1 cellular context compared by ENCODE assay signal in the genomic region with DNA sequence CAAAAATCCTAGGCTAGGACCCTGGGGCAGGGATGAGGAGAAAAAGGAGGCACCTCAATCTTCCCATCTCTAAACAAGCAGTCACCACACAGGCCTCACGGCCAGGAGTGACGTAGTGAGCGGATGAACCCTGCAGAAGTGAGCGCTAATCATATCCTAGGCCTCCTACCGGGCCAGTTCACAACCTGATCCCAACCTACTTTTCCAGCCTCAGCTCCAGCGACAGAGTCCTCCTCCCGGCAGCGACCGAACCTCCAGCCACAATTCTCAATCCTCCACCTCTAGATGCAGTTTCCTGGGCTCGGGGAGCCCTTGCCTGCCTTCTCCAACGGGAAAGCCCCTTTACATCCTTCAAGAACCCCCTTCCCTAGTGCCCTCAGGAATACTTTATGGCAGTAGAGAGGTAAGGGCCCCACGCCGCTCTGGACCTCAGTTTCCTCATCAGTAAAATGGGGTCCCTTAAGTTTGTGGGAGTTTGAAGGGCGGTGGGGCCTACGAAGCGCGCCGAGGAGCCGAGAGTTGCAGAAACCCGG.
TF ChIP-seq lines count a peak whose summit lies in the region.

No MANE protein-coding gene starts in this region.

TF ChIP-seq in HepG2, 621 proteins besides CTCF, POLR2A, EP300 and RAD21 (continued from another document and continues in another):
- TF ChIP-seq, protein P1, sequence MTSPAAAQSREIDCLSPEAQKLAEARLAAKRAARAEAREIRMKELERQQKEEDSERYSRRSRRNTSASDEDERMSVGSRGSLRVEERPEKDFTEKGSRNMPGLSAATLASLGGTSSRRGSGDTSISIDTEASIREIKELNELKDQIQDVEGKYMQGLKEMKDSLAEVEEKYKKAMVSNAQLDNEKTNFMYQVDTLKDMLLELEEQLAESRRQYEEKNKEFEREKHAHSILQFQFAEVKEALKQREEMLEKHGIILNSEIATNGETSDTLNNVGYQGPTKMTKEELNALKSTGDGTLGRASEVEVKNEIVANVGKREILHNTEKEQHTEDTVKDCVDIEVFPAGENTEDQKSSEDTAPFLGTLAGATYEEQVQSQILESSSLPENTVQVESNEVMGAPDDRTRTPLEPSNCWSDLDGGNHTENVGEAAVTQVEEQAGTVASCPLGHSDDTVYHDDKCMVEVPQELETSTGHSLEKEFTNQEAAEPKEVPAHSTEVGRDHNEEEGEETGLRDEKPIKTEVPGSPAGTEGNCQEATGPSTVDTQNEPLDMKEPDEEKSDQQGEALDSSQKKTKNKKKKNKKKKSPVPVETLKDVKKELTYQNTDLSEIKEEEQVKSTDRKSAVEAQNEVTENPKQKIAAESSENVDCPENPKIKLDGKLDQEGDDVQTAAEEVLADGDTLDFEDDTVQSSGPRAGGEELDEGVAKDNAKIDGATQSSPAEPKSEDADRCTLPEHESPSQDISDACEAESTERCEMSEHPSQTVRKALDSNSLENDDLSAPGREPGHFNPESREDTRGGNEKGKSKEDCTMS (CRISPR knock-in tag; conservative IDR thresholded peaks at IDR 0.05): no peak
- TF ChIP-seq ZNF234 (CRISPR knock-in tag; conservative IDR thresholded peaks at IDR 0.05) (no peak), ZNF296 (CRISPR knock-in tag; conservative IDR thresholded peaks at IDR 0.05) (no peak; the same call in 1 of the 2 replicates), RFX3 (CRISPR knock-in tag; IDR thresholded peaks at IDR 0.05) (no peak), CCDC6 (CRISPR knock-in tag; IDR thresholded peaks at IDR 0.05) (no peak), SMAD9 (CRISPR knock-in tag; IDR thresholded peaks at IDR 0.05) (no peak), ZSCAN30 (CRISPR knock-in tag; IDR thresholded peaks at IDR 0.05) (no peak), NR2C2 (CRISPR knock-in tag; IDR thresholded peaks at IDR 0.05; ENCODE audit: borderline replicate concordance) (no peak), ZNF629 (CRISPR knock-in tag; conservative IDR thresholded peaks at IDR 0.05) (peak; percentile 90), HNRNPH1 (optimal IDR thresholded peaks at IDR 0.05; ENCODE audit: low read depth, low read length) (no peak), KAT2B (IDR thresholded peaks at IDR 0.05; ENCODE audit: borderline replicate concordance, low read depth, low read length) (no peak), ZNF501 (CRISPR knock-in tag; IDR thresholded peaks at IDR 0.05) (peak; percentile 56), ZNF777 (CRISPR knock-in tag; IDR thresholded peaks at IDR 0.05) (no peak), ZBTB20 (CRISPR knock-in tag; IDR thresholded peaks at IDR 0.05; ENCODE audit: borderline replicate concordance, low read depth) (no peak), ZNF530 (CRISPR knock-in tag; IDR thresholded peaks at IDR 0.05; ENCODE audit: low read depth) (no peak), ZNF432 (CRISPR knock-in tag; IDR thresholded peaks at IDR 0.05; ENCODE audit: borderline replicate concordance) (peak; percentile 43; the same call in 1 of the 2 replicates), ZC3H4 (CRISPR knock-in tag; IDR thresholded peaks at IDR 0.05; ENCODE audit: borderline replicate concordance) (no peak), HNRNPL (IDR thresholded peaks at IDR 0.05; ENCODE audit: low read depth, low read length) (no peak), HOXD1 (CRISPR knock-in tag; IDR thresholded peaks at IDR 0.05) (no peak), ZBTB3 (CRISPR knock-in tag; IDR thresholded peaks at IDR 0.05; ENCODE audit: borderline replicate concordance, low read depth) (no peak), KAT8 (CRISPR knock-in tag; IDR thresholded peaks at IDR 0.05) (0 out of 2 replicates have a peak, but pooled peaks have one; percentile 18), BRCA1 (CRISPR knock-in tag; IDR thresholded peaks at IDR 0.05) (no peak), ZNF761 (CRISPR knock-in tag; conservative IDR thresholded peaks at IDR 0.05) (no peak), NR2F1 (CRISPR knock-in tag; IDR thresholded peaks at IDR 0.05) (no peak)
- TF ChIP-seq, protein P2, sequence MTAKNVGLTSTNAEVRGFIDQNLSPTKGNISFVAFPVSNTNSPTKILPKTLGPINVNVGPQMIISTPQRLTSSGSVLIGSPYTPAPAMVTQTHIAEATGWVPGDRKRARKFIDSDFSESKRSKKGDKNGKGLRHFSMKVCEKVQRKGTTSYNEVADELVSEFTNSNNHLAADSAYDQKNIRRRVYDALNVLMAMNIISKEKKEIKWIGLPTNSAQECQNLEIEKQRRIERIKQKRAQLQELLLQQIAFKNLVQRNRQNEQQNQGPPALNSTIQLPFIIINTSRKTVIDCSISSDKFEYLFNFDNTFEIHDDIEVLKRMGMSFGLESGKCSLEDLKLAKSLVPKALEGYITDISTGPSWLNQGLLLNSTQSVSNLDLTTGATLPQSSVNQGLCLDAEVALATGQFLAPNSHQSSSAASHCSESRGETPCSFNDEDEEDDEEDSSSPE (CRISPR knock-in tag; IDR thresholded peaks at IDR 0.05): no peak
- TF ChIP-seq, protein P3, sequence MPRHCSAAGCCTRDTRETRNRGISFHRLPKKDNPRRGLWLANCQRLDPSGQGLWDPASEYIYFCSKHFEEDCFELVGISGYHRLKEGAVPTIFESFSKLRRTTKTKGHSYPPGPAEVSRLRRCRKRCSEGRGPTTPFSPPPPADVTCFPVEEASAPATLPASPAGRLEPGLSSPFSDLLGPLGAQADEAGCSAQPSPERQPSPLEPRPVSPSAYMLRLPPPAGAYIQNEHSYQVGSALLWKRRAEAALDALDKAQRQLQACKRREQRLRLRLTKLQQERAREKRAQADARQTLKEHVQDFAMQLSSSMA (CRISPR knock-in tag; IDR thresholded peaks at IDR 0.05): no peak
- TF ChIP-seq, protein P4, sequence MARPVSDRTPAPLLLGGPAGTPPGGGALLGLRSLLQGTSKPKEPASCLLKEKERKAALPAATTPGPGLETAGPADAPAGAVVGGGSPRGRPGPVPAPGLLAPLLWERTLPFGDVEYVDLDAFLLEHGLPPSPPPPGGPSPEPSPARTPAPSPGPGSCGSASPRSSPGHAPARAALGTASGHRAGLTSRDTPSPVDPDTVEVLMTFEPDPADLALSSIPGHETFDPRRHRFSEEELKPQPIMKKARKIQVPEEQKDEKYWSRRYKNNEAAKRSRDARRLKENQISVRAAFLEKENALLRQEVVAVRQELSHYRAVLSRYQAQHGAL (CRISPR knock-in tag; IDR thresholded peaks at IDR 0.05; ENCODE audit: not compliant biosample characterization): peak; percentile 36
- TF ChIP-seq, protein P5, sequence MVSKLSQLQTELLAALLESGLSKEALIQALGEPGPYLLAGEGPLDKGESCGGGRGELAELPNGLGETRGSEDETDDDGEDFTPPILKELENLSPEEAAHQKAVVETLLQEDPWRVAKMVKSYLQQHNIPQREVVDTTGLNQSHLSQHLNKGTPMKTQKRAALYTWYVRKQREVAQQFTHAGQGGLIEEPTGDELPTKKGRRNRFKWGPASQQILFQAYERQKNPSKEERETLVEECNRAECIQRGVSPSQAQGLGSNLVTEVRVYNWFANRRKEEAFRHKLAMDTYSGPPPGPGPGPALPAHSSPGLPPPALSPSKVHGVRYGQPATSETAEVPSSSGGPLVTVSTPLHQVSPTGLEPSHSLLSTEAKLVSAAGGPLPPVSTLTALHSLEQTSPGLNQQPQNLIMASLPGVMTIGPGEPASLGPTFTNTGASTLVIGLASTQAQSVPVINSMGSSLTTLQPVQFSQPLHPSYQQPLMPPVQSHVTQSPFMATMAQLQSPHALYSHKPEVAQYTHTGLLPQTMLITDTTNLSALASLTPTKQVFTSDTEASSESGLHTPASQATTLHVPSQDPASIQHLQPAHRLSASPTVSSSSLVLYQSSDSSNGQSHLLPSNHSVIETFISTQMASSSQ (IDR thresholded peaks at IDR 0.05; ENCODE audit: low read depth): no peak
- TF ChIP-seq, protein P5 (CRISPR knock-in tag; IDR thresholded peaks at IDR 0.05; ENCODE audit: borderline replicate concordance): no peak
- TF ChIP-seq, protein P6, sequence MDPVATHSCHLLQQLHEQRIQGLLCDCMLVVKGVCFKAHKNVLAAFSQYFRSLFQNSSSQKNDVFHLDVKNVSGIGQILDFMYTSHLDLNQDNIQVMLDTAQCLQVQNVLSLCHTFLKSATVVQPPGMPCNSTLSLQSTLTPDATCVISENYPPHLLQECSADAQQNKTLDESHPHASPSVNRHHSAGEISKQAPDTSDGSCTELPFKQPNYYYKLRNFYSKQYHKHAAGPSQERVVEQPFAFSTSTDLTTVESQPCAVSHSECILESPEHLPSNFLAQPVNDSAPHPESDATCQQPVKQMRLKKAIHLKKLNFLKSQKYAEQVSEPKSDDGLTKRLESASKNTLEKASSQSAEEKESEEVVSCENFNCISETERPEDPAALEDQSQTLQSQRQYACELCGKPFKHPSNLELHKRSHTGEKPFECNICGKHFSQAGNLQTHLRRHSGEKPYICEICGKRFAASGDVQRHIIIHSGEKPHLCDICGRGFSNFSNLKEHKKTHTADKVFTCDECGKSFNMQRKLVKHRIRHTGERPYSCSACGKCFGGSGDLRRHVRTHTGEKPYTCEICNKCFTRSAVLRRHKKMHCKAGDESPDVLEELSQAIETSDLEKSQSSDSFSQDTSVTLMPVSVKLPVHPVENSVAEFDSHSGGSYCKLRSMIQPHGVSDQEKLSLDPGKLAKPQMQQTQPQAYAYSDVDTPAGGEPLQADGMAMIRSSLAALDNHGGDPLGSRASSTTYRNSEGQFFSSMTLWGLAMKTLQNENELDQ (CRISPR knock-in tag; IDR thresholded peaks at IDR 0.05; ENCODE audit: borderline replicate concordance): no peak
- TF ChIP-seq, protein P7, sequence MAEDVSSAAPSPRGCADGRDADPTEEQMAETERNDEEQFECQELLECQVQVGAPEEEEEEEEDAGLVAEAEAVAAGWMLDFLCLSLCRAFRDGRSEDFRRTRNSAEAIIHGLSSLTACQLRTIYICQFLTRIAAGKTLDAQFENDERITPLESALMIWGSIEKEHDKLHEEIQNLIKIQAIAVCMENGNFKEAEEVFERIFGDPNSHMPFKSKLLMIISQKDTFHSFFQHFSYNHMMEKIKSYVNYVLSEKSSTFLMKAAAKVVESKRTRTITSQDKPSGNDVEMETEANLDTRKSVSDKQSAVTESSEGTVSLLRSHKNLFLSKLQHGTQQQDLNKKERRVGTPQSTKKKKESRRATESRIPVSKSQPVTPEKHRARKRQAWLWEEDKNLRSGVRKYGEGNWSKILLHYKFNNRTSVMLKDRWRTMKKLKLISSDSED (CRISPR knock-in tag; IDR thresholded peaks at IDR 0.05): no peak; the same call in 1 of the 2 replicates
- TF ChIP-seq, protein P8, sequence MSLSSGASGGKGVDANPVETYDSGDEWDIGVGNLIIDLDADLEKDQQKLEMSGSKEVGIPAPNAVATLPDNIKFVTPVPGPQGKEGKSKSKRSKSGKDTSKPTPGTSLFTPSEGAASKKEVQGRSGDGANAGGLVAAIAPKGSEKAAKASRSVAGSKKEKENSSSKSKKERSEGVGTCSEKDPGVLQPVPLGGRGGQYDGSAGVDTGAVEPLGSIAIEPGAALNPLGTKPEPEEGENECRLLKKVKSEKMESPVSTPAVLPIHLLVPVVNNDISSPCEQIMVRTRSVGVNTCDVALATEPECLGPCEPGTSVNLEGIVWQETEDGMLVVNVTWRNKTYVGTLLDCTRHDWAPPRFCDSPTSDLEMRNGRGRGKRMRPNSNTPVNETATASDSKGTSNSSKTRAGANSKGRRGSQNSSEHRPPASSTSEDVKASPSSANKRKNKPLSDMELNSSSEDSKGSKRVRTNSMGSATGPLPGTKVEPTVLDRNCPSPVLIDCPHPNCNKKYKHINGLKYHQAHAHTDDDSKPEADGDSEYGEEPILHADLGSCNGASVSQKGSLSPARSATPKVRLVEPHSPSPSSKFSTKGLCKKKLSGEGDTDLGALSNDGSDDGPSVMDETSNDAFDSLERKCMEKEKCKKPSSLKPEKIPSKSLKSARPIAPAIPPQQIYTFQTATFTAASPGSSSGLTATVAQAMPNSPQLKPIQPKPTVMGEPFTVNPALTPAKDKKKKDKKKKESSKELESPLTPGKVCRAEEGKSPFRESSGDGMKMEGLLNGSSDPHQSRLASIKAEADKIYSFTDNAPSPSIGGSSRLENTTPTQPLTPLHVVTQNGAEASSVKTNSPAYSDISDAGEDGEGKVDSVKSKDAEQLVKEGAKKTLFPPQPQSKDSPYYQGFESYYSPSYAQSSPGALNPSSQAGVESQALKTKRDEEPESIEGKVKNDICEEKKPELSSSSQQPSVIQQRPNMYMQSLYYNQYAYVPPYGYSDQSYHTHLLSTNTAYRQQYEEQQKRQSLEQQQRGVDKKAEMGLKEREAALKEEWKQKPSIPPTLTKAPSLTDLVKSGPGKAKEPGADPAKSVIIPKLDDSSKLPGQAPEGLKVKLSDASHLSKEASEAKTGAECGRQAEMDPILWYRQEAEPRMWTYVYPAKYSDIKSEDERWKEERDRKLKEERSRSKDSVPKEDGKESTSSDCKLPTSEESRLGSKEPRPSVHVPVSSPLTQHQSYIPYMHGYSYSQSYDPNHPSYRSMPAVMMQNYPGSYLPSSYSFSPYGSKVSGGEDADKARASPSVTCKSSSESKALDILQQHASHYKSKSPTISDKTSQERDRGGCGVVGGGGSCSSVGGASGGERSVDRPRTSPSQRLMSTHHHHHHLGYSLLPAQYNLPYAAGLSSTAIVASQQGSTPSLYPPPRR (CRISPR knock-in tag; IDR thresholded peaks at IDR 0.05; ENCODE audit: borderline replicate concordance): no peak
- TF ChIP-seq, protein P9, sequence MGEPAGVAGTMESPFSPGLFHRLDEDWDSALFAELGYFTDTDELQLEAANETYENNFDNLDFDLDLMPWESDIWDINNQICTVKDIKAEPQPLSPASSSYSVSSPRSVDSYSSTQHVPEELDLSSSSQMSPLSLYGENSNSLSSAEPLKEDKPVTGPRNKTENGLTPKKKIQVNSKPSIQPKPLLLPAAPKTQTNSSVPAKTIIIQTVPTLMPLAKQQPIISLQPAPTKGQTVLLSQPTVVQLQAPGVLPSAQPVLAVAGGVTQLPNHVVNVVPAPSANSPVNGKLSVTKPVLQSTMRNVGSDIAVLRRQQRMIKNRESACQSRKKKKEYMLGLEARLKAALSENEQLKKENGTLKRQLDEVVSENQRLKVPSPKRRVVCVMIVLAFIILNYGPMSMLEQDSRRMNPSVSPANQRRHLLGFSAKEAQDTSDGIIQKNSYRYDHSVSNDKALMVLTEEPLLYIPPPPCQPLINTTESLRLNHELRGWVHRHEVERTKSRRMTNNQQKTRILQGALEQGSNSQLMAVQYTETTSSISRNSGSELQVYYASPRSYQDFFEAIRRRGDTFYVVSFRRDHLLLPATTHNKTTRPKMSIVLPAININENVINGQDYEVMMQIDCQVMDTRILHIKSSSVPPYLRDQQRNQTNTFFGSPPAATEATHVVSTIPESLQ (CRISPR knock-in tag; conservative IDR thresholded peaks at IDR 0.05): no peak
